ENCODE assay signal across 31 cellular contexts in genomic region chr1:25217598-25218232, GRCh38. TPM values are rescaled to one million over a fixed set of nuclear protein-coding genes. Genes with fewer than 3 reads are reported as not detected.
DNase-seq lines count a peak whose midpoint lies in the region; ATAC-seq and TF ChIP-seq lines count a peak whose summit lies in the region.
"Had no signal": no experiment of that assay in that cellular context is flagged by ENCODE, and none has a peak within 500 bp of the region (broad histone marks: within the 10 kb centered on the region; RNA-seq: fewer than 3 reads in every experiment).

No MANE protein-coding gene starts in this region.

- H3K4me2 ChIP-seq in OCI-LY7 (ENCODE audit: low read length), result no peak overlapping the region

- H3K36me3 ChIP-seq in OCI-LY7 (ENCODE audit: insufficient read depth, low read length) (peaks cover 30% of the 10 kb centered on the region), transverse colon (peaks cover 0 to 36% (median 8%) of the 10 kb centered on the region in 4 donors)
- H3K36me3 ChIP-seq: colonic mucosa had no signal

- H3K9me3 ChIP-seq in OCI-LY7 (ENCODE audit: low read length), result no peaks in the 10 kb centered on the region
- no peaks in the 10 kb centered on the region for H3K9me3 ChIP-seq in transverse colon
- H3K9me3 ChIP-seq: ascending aorta, colonic mucosa, mucosa of descending colon had no signal

- H3K27ac ChIP-seq in OCI-LY7 (ENCODE audit: low read depth, low read length, poor library complexity, severe bottlenecking), result no peak overlapping the region
- H3K27ac ChIP-seq in coronary artery, result no peak overlapping the region
- no peak overlapping the region for H3K27ac ChIP-seq in transverse colon
- H3K27ac ChIP-seq: 22Rv1, ascending aorta, C4-2B, cardiac muscle cell, colonic mucosa had no signal

- no peaks in the 10 kb centered on the region for H3K27me3 ChIP-seq in transverse colon
- H3K27me3 ChIP-seq: ascending aorta, cardiac muscle cell, colonic mucosa had no signal

- H3K27me3 Mint-ChIP-seq in CD14-positive monocyte (ENCODE audit: low read depth in 3 of 3), result peaks cover 0 to 3% (median 2%) of the 10 kb centered on the region in 3 donors
- H3K27me3 Mint-ChIP-seq: activated CD4-positive, alpha-beta T cell treated with anti-CD3 and anti-CD28 coated beads for 36 hours had no signal

- H4K20me1 ChIP-seq in OCI-LY7 (ENCODE audit: insufficient read depth, low read length), result no peaks in the 10 kb centered on the region

- peaks cover 32 to 36% of the 10 kb centered on the region in 2 donors for H3K36me3 Mint-ChIP-seq in CD14-positive monocyte

- in situ Hi-C loops in transverse colon (cut with MboI; ENCODE audit: low pct_ligation_motif_present in 1 of 4, low pct_unique_long_range_greater_than_20kb in 1 of 4, low sequenced_read_pairs in 3 of 4), result loop anchor here (25.0 kb wide), 2 partner anchors 530 to 555 kb away; no protein-coding TSS in a partner anchor

- H3K9me3 Mint-ChIP-seq in CD14-positive monocyte, result no peaks in the 10 kb centered on the region
- H3K9me3 Mint-ChIP-seq: natural killer cell; T-helper 2 cell treated with Interferon-gamma antibody and Interleukin-4, amounts not matched to agents 5 μg/mL and 100 μg/mL, for 36 hours had no signal

- H3K4me1 ChIP-seq in OCI-LY7 (ENCODE audit: insufficient read depth, low read length, poor library complexity, severe bottlenecking), result peaks cover 11% of the 10 kb centered on the region
- H3K4me1 ChIP-seq in transverse colon, result peaks cover 0 to 17% (median 5%) of the 10 kb centered on the region in 4 donors
- H3K4me1 ChIP-seq: ascending aorta, colonic mucosa had no signal

- DNase-seq in NCI-H82 (lab: John Stamatoyannopoulos, UW) (peak; percentile 64), NCI-H82 treated with DMSO at 0.1 percent for 48 hours (lab: John Stamatoyannopoulos, UW; ENCODE audit: unreplicated experiment) (no peak), OCI-LY7 (ENCODE audit: low spot score) (no peak), coronary artery (ENCODE audit: low spot score) (peak; percentile 38), transverse colon (peak; percentile 3), CD14-positive monocyte (ENCODE audit: low spot score) (no peak), NCI-H2107 (lab: John Stamatoyannopoulos, UW) (no peak)
- DNase-seq: activated CD4-positive, alpha-beta T cell treated with anti-CD3 and anti-CD28 coated beads for 36 hours; Calu3; colonic mucosa; DND-41; effector CD8-positive, alpha-beta T cell; left colon; mucosa of descending colon; natural killer cell; NCI-H1694 treated with DMSO at 0.1 percent for 48 hours; NCI-H510A treated with DMSO at 0.1 percent for 48 hours; Right ventricle myocardium superior; stimulated activated CD4-positive, alpha-beta T cell treated with anti-CD3 and anti-CD28 coated beads, Interleukin-15, amount 100 ng/mL, for 24 hours; stimulated activated CD4-positive, alpha-beta T cell treated with anti-CD3 and anti-CD28 coated beads, Interleukin-4, amount 100 ng/mL, for 4 hours; trophoblast cell had no signal

- TF ChIP-seq CTCF in OCI-LY7 (conservative IDR thresholded peaks at IDR 0.05; ENCODE audit: low read length) (peak; percentile 29; the same call in 1 of the 2 replicates), coronary artery (IDR thresholded peaks at IDR 0.05) (no peak), transverse colon (IDR thresholded peaks at IDR 0.05) (no peak), CD14-positive monocyte (IDR thresholded peaks at IDR 0.05) (no peak)

- TF ChIP-seq EP300 in transverse colon (IDR thresholded peaks at IDR 0.05; ENCODE audit: low read depth), result no peak

- H3K27ac Mint-ChIP-seq in CD14-positive monocyte, result peak overlapping the region in 1 of 7 donors; percentile 17
- H3K27ac Mint-ChIP-seq: activated CD4-positive, alpha-beta T cell treated with anti-CD3 and anti-CD28 coated beads for 36 hours; T-helper 2 cell treated with Interferon-gamma antibody and Interleukin-4, amounts not matched to agents 5 μg/mL and 100 μg/mL, for 36 hours had no signal

- H3K9me2 ChIP-seq in OCI-LY7 (ENCODE audit: insufficient read depth, low read length), result no peaks in the 10 kb centered on the region

- CTCF ChIA-PET in OCI-LY7 (lab: Charles Lee; ENCODE audit: unreplicated experiment), result no interaction called here

- 53 to 80% methylated on average over 3 to 8 of the region's 8 CpGs for WGBS in transverse colon (ENCODE audit: low coverage in 1 of 2), 2 donors

- POLR2A ChIA-PET in OCI-LY7 (lab: Charles Lee), result no interaction called here

- no peak for TF ChIP-seq POLR2A in transverse colon (IDR thresholded peaks at IDR 0.05)

- no peaks in the 10 kb centered on the region for H3K79me2 ChIP-seq in OCI-LY7 (ENCODE audit: insufficient read depth, low read depth, low read length)

- peaks cover 12% of the 10 kb centered on the region for H3K4me1 Mint-ChIP-seq in CD14-positive monocyte
- H3K4me1 Mint-ChIP-seq: activated CD4-positive, alpha-beta T cell treated with anti-CD3 and anti-CD28 coated beads for 36 hours; natural killer cell had no signal

- H2AFZ ChIP-seq in OCI-LY7 (ENCODE audit: low read length), result no peak overlapping the region

- H3K4me3 ChIP-seq in OCI-LY7 (ENCODE audit: low read depth, low read length, poor library complexity, severe bottlenecking), result no peak overlapping the region
- no peak overlapping the region for H3K4me3 ChIP-seq in coronary artery
- no peak overlapping the region for H3K4me3 ChIP-seq in transverse colon
- H3K4me3 ChIP-seq: ascending aorta, cardiac muscle cell, colonic mucosa, mucosa of descending colon had no signal

- no TSS peak for BruUV-seq in OCI-LY7 (replicated peaks; lab: Mats Ljungman, UMichigan)

- H3K4me3 Mint-ChIP-seq in CD14-positive monocyte, result no peak overlapping the region
- H3K4me3 Mint-ChIP-seq: activated CD4-positive, alpha-beta T cell treated with anti-CD3 and anti-CD28 coated beads for 36 hours; natural killer cell; T-helper 2 cell treated with Interferon-gamma antibody and Interleukin-4, amounts not matched to agents 5 μg/mL and 100 μg/mL, for 36 hours had no signal

- no peak for ATAC-seq in GM19467 (IDR thresholded peaks at IDR 0.05; ENCODE audit: unreplicated experiment)
- ATAC-seq: activated CD4-positive, alpha-beta T cell treated with anti-CD3 and anti-CD28 coated beads for 36 hours; left colon; mucosa of descending colon; natural killer cell had no signal

- intact Hi-C loops in OCI-LY7 (cut with micrococcal nuclease; ENCODE audit: unreplicated experiment), result no loop called here
- intact Hi-C loops in transverse colon (cut with DNase I; ENCODE audit: low total_unique reads), result no loop called here
- intact Hi-C loops in CD14-positive monocyte (cut with micrococcal nuclease), result no loop called here

RNA-seq across cellular contexts. Expression of gene SYF2, which starts 14.6 kb away (rescaled TPM):
- 29.9 and 32.9 TPM in 2 replicates for total RNA-seq in OCI-LY7 (2014; rRNA removed; shearing (Covaris generic))
- total RNA-seq in OCI-LY7 (2022), result 36.5 and 40.3 TPM in 2 replicates
- total RNA-seq in transverse colon, result 10 to 100 TPM in 3 of 4 donors, 1 to 10 TPM in 1; 2.8 to 63.1 (median 36.6) TPM
- polyA plus RNA-seq in CD14-positive monocyte, result 10 to 100 TPM; 45.1 to 52.9 TPM

RNA-seq across cellular contexts. Expression of gene RSRP1, which starts 29.5 kb away (rescaled TPM):
- total RNA-seq in OCI-LY7 (2014; rRNA removed; shearing (Covaris generic)), result 141 and 147 TPM in 2 replicates
- 143 and 146 TPM in 2 replicates for total RNA-seq in OCI-LY7 (2022)
- 100 to 1,000 TPM; 231 to 467 (median 279) TPM for total RNA-seq in transverse colon
- polyA plus RNA-seq in CD14-positive monocyte, result 10 to 100 TPM; 23.6 to 30.2 TPM

RNA-seq across cellular contexts. Expression of gene RHD, which starts 54.6 kb away (rescaled TPM):
- not detected in 2 replicates for total RNA-seq in OCI-LY7 (2014; rRNA removed; shearing (Covaris generic))
- total RNA-seq in OCI-LY7 (2022) (not detected in 2 replicates), transverse colon (not detected)
- polyA plus RNA-seq in CD14-positive monocyte, result under 1 TPM in 1 of 2 donors, not detected in 1; 0.53 TPM
- total RNA-seq: activated CD4-positive, alpha-beta T cell treated with anti-CD3 and anti-CD28 coated beads for 36 hours; ascending aorta; Calu3; cardiac muscle cell; epithelial cell of proximal tubule; left colon; LHCN-M2; mucosa of descending colon; osteoblast; Right ventricle myocardium superior; subcutaneous adipose tissue had no signal

Comparison
In these comparisons a context has a peak if more than half of its experiments do, and no peak if none do; other contexts are left out.
1. DNase-seq: peak in NCI-H82 (single experiment), coronary artery (single experiment) and transverse colon (single experiment); none in NCI-H82 treated with DMSO at 0.1 percent for 48 hours (single experiment), OCI-LY7 (single experiment), CD14-positive monocyte (single experiment) and NCI-H2107 (single experiment).